Comparison of ENCODE assay signal across 19 cellular contexts in the genomic region with DNA sequence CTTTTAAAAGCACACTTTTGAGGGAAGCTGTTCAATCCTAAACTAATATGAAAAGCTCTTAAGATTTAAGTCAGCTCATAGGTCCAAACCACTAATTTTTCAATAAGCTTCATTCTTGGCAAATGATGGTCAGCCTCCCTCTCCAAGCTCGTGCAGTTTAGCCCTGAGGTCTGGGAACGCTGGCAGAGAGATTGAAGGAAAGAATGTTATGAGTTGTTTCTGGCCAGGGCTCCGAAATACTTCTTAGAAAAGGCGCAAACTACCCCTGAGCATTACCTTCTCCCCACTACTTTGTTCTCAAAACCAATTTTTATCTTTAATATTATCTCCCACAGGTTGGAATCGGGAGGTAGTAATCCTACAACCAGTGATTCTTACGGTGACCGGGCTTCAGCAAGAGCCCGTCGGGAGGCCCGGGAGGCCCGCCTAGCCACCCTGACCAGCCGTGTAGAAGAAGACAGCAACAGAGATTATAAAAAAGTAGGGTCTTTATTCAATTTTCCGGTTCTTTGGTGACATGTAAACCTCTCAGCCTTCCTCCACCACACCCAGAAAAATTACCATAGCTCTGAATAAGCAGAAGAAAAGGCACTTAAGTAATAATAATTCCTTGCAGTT.
DNase-seq lines count a peak whose midpoint lies in the region; ATAC-seq and TF ChIP-seq lines count a peak whose summit lies in the region.
"Had no signal": no experiment of that assay in that cellular context is flagged by ENCODE, and none has a peak within 500 bp of the region (broad histone marks: within the 10 kb centered on the region; RNA-seq: fewer than 3 reads in every experiment).

No MANE protein-coding gene starts in this region.

- no peaks in the 10 kb centered on the region for H3K4me1 ChIP-seq in esophagus (ENCODE audit: control insufficient read depth in 2 of 2, insufficient read depth in 2 of 2, low read length in 1 of 2)
- peaks cover 0 to 100% (median 71%) of the 10 kb centered on the region in 4 donors for H3K4me1 ChIP-seq in tibial artery

- H3K4me1 Mint-ChIP-seq in nephron (peaks cover 53% of the 10 kb centered on the region), glutamatergic neuron (ENCODE audit: low read depth, unreplicated experiment) (peaks cover 9% of the 10 kb centered on the region)

- H3K9me3 Mint-ChIP-seq in nephron (no peaks in the 10 kb centered on the region), glutamatergic neuron (ENCODE audit: unreplicated experiment) (no peaks in the 10 kb centered on the region)
- H3K9me3 Mint-ChIP-seq: CD8-positive, alpha-beta T cell; nephron progenitor cell had no signal

- H3K27ac Mint-ChIP-seq in nephron (peak overlapping the region in 2 of 3 experiments; percentile 58 to 81), glutamatergic neuron (ENCODE audit: unreplicated experiment) (no peak overlapping the region)
- H3K27ac Mint-ChIP-seq: activated CD4-positive, alpha-beta T cell treated with anti-CD3 and anti-CD28 coated beads for 36 hours; activated naive CD8-positive, alpha-beta T cell; CD8-positive, alpha-beta T cell; nephron progenitor cell had no signal

- TF ChIP-seq CTCF in nephron (IDR thresholded peaks at IDR 0.05; ENCODE audit: unreplicated experiment in 3 of 3), result no peak
- TF ChIP-seq CTCF in tibial artery (IDR thresholded peaks at IDR 0.05), result no peak
- TF ChIP-seq CTCF in glutamatergic neuron (IDR thresholded peaks at IDR 0.05; ENCODE audit: partially characterized antibody, unreplicated experiment), result no peak

- H3K36me3 Mint-ChIP-seq in nephron (ENCODE audit: low read depth), result peaks cover 5% of the 10 kb centered on the region
- no peaks in the 10 kb centered on the region for H3K36me3 Mint-ChIP-seq in glutamatergic neuron (ENCODE audit: unreplicated experiment)

- intact Hi-C loops in tibial artery (cut with DNase I; ENCODE audit: low total_unique reads), result no loop called here

- H3K9me3 ChIP-seq in MG63, result no peaks in the 10 kb centered on the region
- no peaks in the 10 kb centered on the region for H3K9me3 ChIP-seq in esophagus (ENCODE audit: control insufficient read depth in 2 of 2, insufficient read depth in 1 of 2, low read depth in 1 of 2, low read length in 1 of 2)
- no peaks in the 10 kb centered on the region for H3K9me3 ChIP-seq in tibial artery
- H3K9me3 ChIP-seq: gastrocnemius medialis, psoas muscle had no signal

- H3K27me3 ChIP-seq in MG63 (no peaks in the 10 kb centered on the region), esophagus (ENCODE audit: control insufficient read depth in 1 of 2, insufficient read depth in 2 of 2, low read length in 2 of 2) (no peaks in the 10 kb centered on the region), tibial artery (no peaks in the 10 kb centered on the region)
- H3K27me3 ChIP-seq: gastrocnemius medialis had no signal

- peaks cover 7% of the 10 kb centered on the region for H3K36me3 ChIP-seq in MG63
- peaks cover 0 to 2% of the 10 kb centered on the region in 2 donors for H3K36me3 ChIP-seq in esophagus (ENCODE audit: control insufficient read depth in 2 of 2, insufficient read depth in 2 of 2, low read length in 1 of 2)
- peaks cover 7 to 30% (median 28%) of the 10 kb centered on the region in 3 donors for H3K36me3 ChIP-seq in tibial artery

- H3K4me3 ChIP-seq in MG63, result no peak overlapping the region
- H3K4me3 ChIP-seq in esophagus (ENCODE audit: low read depth in 1 of 2, low read length in 2 of 2), result no peak overlapping the region
- H3K4me3 ChIP-seq in tibial artery, result peak overlapping the region in 1 of 2 donors; percentile 19
- H3K4me3 ChIP-seq: gastrocnemius medialis, psoas muscle had no signal

- DNase-seq in MG63 (peak; percentile 82), tibial artery (no peak), amniotic stem cell (lab: John Stamatoyannopoulos, UW) (no peak), glutamatergic neuron (no peak)
- DNase-seq: activated CD4-positive, alpha-beta T cell treated with anti-CD3 and anti-CD28 coated beads for 36 hours; CD8-positive, alpha-beta T cell; gastrocnemius medialis; kidney; NCI-H1694; NCI-H2227 treated with DMSO at 0.1 percent for 48 hours; NCI-H748 treated with DMSO at 0.1 percent for 48 hours; nephron progenitor cell; psoas muscle; SHP77; stimulated activated CD4-positive, alpha-beta T cell treated with anti-CD3 and anti-CD28 coated beads, Interleukin-4, amount 100 ng/mL, for 4 hours had no signal

- H3K4me3 Mint-ChIP-seq in nephron, result no peak overlapping the region
- no peak overlapping the region for H3K4me3 Mint-ChIP-seq in glutamatergic neuron (ENCODE audit: unreplicated experiment)
- H3K4me3 Mint-ChIP-seq: activated CD4-positive, alpha-beta T cell treated with anti-CD3 and anti-CD28 coated beads for 36 hours; activated naive CD8-positive, alpha-beta T cell; CD8-positive, alpha-beta T cell; nephron progenitor cell had no signal

- H3K27ac ChIP-seq in esophagus (ENCODE audit: low read depth in 2 of 2, low read length in 1 of 2) (peak overlapping the region; percentile 3 to 61), tibial artery (peak overlapping the region; percentile 77 to 95)
- H3K27ac ChIP-seq: psoas muscle had no signal

- H3K27me3 Mint-ChIP-seq in nephron (ENCODE audit: low read depth) (no peaks in the 10 kb centered on the region), glutamatergic neuron (ENCODE audit: unreplicated experiment) (peaks cover 2% of the 10 kb centered on the region)
- H3K27me3 Mint-ChIP-seq: activated CD4-positive, alpha-beta T cell treated with anti-CD3 and anti-CD28 coated beads for 36 hours; activated naive CD8-positive, alpha-beta T cell had no signal

- ATAC-seq in GM21619 (IDR thresholded peaks at IDR 0.05; ENCODE audit: unreplicated experiment), result no peak
- ATAC-seq: activated CD4-positive, alpha-beta T cell treated with anti-CD3 and anti-CD28 coated beads for 36 hours; CD8-positive, alpha-beta T cell; gastrocnemius medialis; psoas muscle had no signal

- 64 to 75% methylated on average over 13 of the region's 13 CpGs for WGBS in esophagus, 2 donors
